Comparison of ENCODE assay signal across 1 cellular context in genomic region chr7:69738396-69738889, GRCh38.
TF ChIP-seq lines count a peak whose summit lies in the region.

No MANE protein-coding gene starts in this region.

TF ChIP-seq in GM12878, 131 proteins besides CTCF, POLR2A, EP300 and RAD21 (continued from another document):
- TF ChIP-seq IRF4 (IDR thresholded peaks at IDR 0.05; ENCODE audit: low read depth, low read length) (0 out of 2 replicates have a peak, but pooled peaks have one; percentile 27), STAT3 (IDR thresholded peaks at IDR 0.05; ENCODE audit: low read depth, low read length) (no peak), RELB (IDR thresholded peaks at IDR 0.05; ENCODE audit: low read depth) (0 out of 2 replicates have a peak, but pooled peaks have one; percentile 13), TCF3 (IDR thresholded peaks at IDR 0.05; ENCODE audit: borderline replicate concordance, insufficient read depth, low read depth, low read length) (peak; percentile 80; the same call in 1 of the 2 replicates), PAX5 (IDR thresholded peaks at IDR 0.05; ENCODE audit: borderline replicate concordance, low read depth, low read length) (peak; percentile 27; the same call in 1 of the 2 replicates), BHLHE40 (IDR thresholded peaks at IDR 0.05; ENCODE audit: borderline replicate concordance in 1 of 2, low read depth in 2 of 2, low read length in 1 of 2) (no peak; a peak in 1 of 4 replicates), CBX5 (IDR thresholded peaks at IDR 0.05; ENCODE audit: low read depth) (0 out of 2 replicates have a peak, but pooled peaks have one; percentile 36), ZNF592 (IDR thresholded peaks at IDR 0.05) (no peak), TARDBP (IDR thresholded peaks at IDR 0.05; ENCODE audit: borderline replicate concordance) (no peak), CREB1 (IDR thresholded peaks at IDR 0.05; ENCODE audit: low read depth) (peak; percentile 29; the same call in 1 of the 2 replicates), TCF12 (IDR thresholded peaks at IDR 0.05; ENCODE audit: low read depth, low read length) (peak; percentile 93), MYC (IDR thresholded peaks at IDR 0.05; ENCODE audit: insufficient read depth, insufficient read length, insufficient replicate concordance, low read length, severe bottlenecking) (no peak), SMAD1 (IDR thresholded peaks at IDR 0.05; ENCODE audit: low read depth, partially characterized antibody) (peak; percentile 15), ATF2 (IDR thresholded peaks at IDR 0.05; ENCODE audit: low read length) (0 out of 2 replicates have a peak, but pooled peaks have one; percentile 62), TBL1XR1 (IDR thresholded peaks at IDR 0.05; ENCODE audit: low read depth, low read length) (peak; percentile 70; the same call in 1 of the 2 replicates), SMARCA5 (IDR thresholded peaks at IDR 0.05) (no peak), E4F1 (IDR thresholded peaks at IDR 0.05; ENCODE audit: borderline replicate concordance, partially characterized antibody) (no peak), RB1 (IDR thresholded peaks at IDR 0.05; ENCODE audit: borderline replicate concordance) (no peak), FOXM1 (IDR thresholded peaks at IDR 0.05; ENCODE audit: low read depth, low read length) (peak; percentile 70), CBFB (IDR thresholded peaks at IDR 0.05; ENCODE audit: low read depth) (peak; percentile 77), SUPT20H (IDR thresholded peaks at IDR 0.05; ENCODE audit: borderline replicate concordance, control insufficient read depth, low read depth, low read length) (no peak), ZBTB40 (IDR thresholded peaks at IDR 0.05; ENCODE audit: borderline replicate concordance) (no peak), GATAD2B (conservative IDR thresholded peaks at IDR 0.05; ENCODE audit: low read depth) (0 out of 2 replicates have a peak, but pooled peaks have one; percentile 19), CREM (IDR thresholded peaks at IDR 0.05; ENCODE audit: low read depth) (peak; percentile 26; the same call in 1 of the 2 replicates), EED (IDR thresholded peaks at IDR 0.05; ENCODE audit: low read depth) (peak; percentile 64; the same call in 1 of the 2 replicates), SPI1 (IDR thresholded peaks at IDR 0.05; ENCODE audit: borderline replicate concordance, insufficient read depth, low read depth, low read length) (0 out of 2 replicates have a peak, but pooled peaks have one; percentile 11), ZBED1 (IDR thresholded peaks at IDR 0.05; ENCODE audit: borderline replicate concordance) (peak; percentile 56; the same call in 1 of the 2 replicates)
- TF ChIP-seq, protein P1, sequence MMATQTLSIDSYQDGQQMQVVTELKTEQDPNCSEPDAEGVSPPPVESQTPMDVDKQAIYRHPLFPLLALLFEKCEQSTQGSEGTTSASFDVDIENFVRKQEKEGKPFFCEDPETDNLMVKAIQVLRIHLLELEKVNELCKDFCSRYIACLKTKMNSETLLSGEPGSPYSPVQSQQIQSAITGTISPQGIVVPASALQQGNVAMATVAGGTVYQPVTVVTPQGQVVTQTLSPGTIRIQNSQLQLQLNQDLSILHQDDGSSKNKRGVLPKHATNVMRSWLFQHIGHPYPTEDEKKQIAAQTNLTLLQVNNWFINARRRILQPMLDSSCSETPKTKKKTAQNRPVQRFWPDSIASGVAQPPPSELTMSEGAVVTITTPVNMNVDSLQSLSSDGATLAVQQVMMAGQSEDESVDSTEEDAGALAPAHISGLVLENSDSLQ (IDR thresholded peaks at IDR 0.05) = peak; percentile 79
- TF ChIP-seq, protein P2, sequence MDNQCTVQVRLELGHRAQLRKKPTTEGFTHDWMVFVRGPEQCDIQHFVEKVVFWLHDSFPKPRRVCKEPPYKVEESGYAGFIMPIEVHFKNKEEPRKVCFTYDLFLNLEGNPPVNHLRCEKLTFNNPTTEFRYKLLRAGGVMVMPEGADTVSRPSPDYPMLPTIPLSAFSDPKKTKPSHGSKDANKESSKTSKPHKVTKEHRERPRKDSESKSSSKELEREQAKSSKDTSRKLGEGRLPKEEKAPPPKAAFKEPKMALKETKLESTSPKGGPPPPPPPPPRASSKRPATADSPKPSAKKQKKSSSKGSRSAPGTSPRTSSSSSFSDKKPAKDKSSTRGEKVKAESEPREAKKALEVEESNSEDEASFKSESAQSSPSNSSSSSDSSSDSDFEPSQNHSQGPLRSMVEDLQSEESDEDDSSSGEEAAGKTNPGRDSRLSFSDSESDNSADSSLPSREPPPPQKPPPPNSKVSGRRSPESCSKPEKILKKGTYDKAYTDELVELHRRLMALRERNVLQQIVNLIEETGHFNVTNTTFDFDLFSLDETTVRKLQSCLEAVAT (IDR thresholded peaks at IDR 0.05) = no peak
- TF ChIP-seq, protein P3, sequence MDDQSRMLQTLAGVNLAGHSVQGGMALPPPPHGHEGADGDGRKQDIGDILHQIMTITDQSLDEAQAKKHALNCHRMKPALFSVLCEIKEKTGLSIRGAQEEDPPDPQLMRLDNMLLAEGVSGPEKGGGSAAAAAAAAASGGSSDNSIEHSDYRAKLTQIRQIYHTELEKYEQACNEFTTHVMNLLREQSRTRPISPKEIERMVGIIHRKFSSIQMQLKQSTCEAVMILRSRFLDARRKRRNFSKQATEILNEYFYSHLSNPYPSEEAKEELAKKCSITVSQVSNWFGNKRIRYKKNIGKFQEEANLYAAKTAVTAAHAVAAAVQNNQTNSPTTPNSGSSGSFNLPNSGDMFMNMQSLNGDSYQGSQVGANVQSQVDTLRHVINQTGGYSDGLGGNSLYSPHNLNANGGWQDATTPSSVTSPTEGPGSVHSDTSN (IDR thresholded peaks at IDR 0.05; ENCODE audit: insufficient replicate concordance, low read depth, low read length) = peak; percentile 65
